28 cellular contexts compared by ENCODE assay signal in genomic region chr2:15651367-15651727, GRCh38.
"Had no signal": no experiment of that assay in that cellular context is flagged by ENCODE, and none has a peak within 500 bp of the region (broad histone marks: within the 10 kb centered on the region; RNA-seq: fewer than 3 reads in every experiment).

No MANE protein-coding gene starts in this region.

- DNase-seq: naive thymus-derived CD4-positive, alpha-beta T cell; natural killer cell; nucleus accumbens; pancreas; retina; right cardiac atrium; right lobe of liver; sigmoid colon; small intestine; stimulated activated CD4-positive, alpha-beta T cell treated with anti-CD3 and anti-CD28 coated beads, Interleukin-15, amount 100 ng/mL, for 24 hours; stimulated activated CD4-positive, alpha-beta T cell treated with anti-CD3 and anti-CD28 coated beads, Interleukin-2, amount 100 ng/mL, for 24 hours; stimulated activated CD4-positive, alpha-beta T cell treated with anti-CD3 and anti-CD28 coated beads, Interleukin-2, amount 100 ng/mL, for 48 hours; stimulated activated CD4-positive, alpha-beta T cell treated with anti-CD3 and anti-CD28 coated beads, Interleukin-4, amount 100 ng/mL, for 24 hours; stimulated activated naive B cell treated with anti-CD40 and anti-IgM and Interleukin-4, amounts not matched to agents 10 μg/mL and 1 μg/mL and 100 μg/mL, for 72 hours; stimulated activated naive CD4-positive, alpha-beta T cell treated with Interleukin-2 at 50 U/mL for 16 hours; stomach; thyroid gland; trophoblast cell; upper lobe of left lung had no signal

- H3K27me3 ChIP-seq: neutrophil, pancreas, right lobe of liver, sigmoid colon, stomach, thyroid gland, tibial nerve, upper lobe of left lung, vagina had no signal

- FAIRE-seq: pancreas, small intestine, urothelium cell line had no signal

- H3K27me3 Mint-ChIP-seq: stimulated activated naive CD8-positive, alpha-beta T cell treated with anti-CD3 and anti-CD28 coated beads, Interleukin-15, Interleukin-2, amounts not matched to agents 100 ng/mL and 50 ng/mL, for 24 hours had no signal

- H3K9me3 Mint-ChIP-seq: naive thymus-derived CD4-positive, alpha-beta T cell; natural killer cell; nephron; stimulated activated effector memory CD8-positive, alpha-beta T cell treated with anti-CD3 and anti-CD28 coated beads, Interleukin-12 subunit alpha, Interleukin-12 subunit beta, amount 100 ng/mL, for 72 hours; stimulated activated naive B cell treated with anti-CD40 and anti-IgM and Interleukin-4, amounts not matched to agents 10 μg/mL and 1 μg/mL and 100 μg/mL, for 72 hours; stimulated activated naive CD8-positive, alpha-beta T cell treated with anti-CD3 and anti-CD28 coated beads, Interleukin-15, Interleukin-2, amounts not matched to agents 100 ng/mL and 50 ng/mL, for 24 hours had no signal

- H3K27ac Mint-ChIP-seq: naive thymus-derived CD4-positive, alpha-beta T cell; natural killer cell; stimulated activated effector memory CD8-positive, alpha-beta T cell treated with anti-CD3 and anti-CD28 coated beads, Interleukin-12 subunit alpha, Interleukin-12 subunit beta, amount 100 ng/mL, for 72 hours; stimulated activated naive B cell treated with anti-CD40 and anti-IgM and Interleukin-4, amounts not matched to agents 10 μg/mL and 1 μg/mL and 100 μg/mL, for 72 hours; stimulated activated naive CD8-positive, alpha-beta T cell treated with anti-CD3 and anti-CD28 coated beads, Interleukin-15, Interleukin-2, amounts not matched to agents 100 ng/mL and 50 ng/mL, for 24 hours had no signal

- ATAC-seq: naive thymus-derived CD4-positive, alpha-beta T cell; natural killer cell; pancreas; right cardiac atrium; right lobe of liver; stimulated activated effector memory CD8-positive, alpha-beta T cell treated with anti-CD3 and anti-CD28 coated beads, Interleukin-12 subunit alpha, Interleukin-12 subunit beta, amount 100 ng/mL, for 72 hours had no signal

- H3K36me3 Mint-ChIP-seq: naive thymus-derived CD4-positive, alpha-beta T cell; natural killer cell; stimulated activated effector memory CD8-positive, alpha-beta T cell treated with anti-CD3 and anti-CD28 coated beads, Interleukin-12 subunit alpha, Interleukin-12 subunit beta, amount 100 ng/mL, for 72 hours; stimulated activated naive B cell treated with anti-CD40 and anti-IgM and Interleukin-4, amounts not matched to agents 10 μg/mL and 1 μg/mL and 100 μg/mL, for 72 hours had no signal

- H3K36me3 ChIP-seq: neutrophil, pancreas, prostate gland, right lobe of liver, sigmoid colon, stomach, thoracic aorta, thyroid gland, tibial nerve, upper lobe of left lung, vagina had no signal

- H3K9me3 ChIP-seq: neutrophil, pancreas, prostate gland, right lobe of liver, sigmoid colon, stomach, thoracic aorta, thyroid gland, tibial nerve, upper lobe of left lung, vagina had no signal

- H3K4me3 ChIP-seq: pancreas, prostate gland, right lobe of liver, sigmoid colon, stomach, thoracic aorta, thyroid gland, tibial nerve, upper lobe of left lung, vagina had no signal

- H3K4me1 Mint-ChIP-seq: natural killer cell; stimulated activated naive B cell treated with anti-CD40 and anti-IgM and Interleukin-4, amounts not matched to agents 10 μg/mL and 1 μg/mL and 100 μg/mL, for 72 hours had no signal

- H3K4me1 ChIP-seq: pancreas, prostate gland, right lobe of liver, sigmoid colon, stomach, thyroid gland, tibial nerve, upper lobe of left lung, vagina had no signal

- H3K4me3 Mint-ChIP-seq: naive thymus-derived CD4-positive, alpha-beta T cell; natural killer cell; nephron; stimulated activated effector memory CD8-positive, alpha-beta T cell treated with anti-CD3 and anti-CD28 coated beads, Interleukin-12 subunit alpha, Interleukin-12 subunit beta, amount 100 ng/mL, for 72 hours; stimulated activated naive B cell treated with anti-CD40 and anti-IgM and Interleukin-4, amounts not matched to agents 10 μg/mL and 1 μg/mL and 100 μg/mL, for 72 hours; stimulated activated naive CD8-positive, alpha-beta T cell treated with anti-CD3 and anti-CD28 coated beads, Interleukin-15, Interleukin-2, amounts not matched to agents 100 ng/mL and 50 ng/mL, for 24 hours had no signal

- H3K27ac ChIP-seq: neutrophil, pancreas, prostate gland, right lobe of liver, sigmoid colon, stomach, thoracic aorta, thyroid gland, tibial nerve, upper lobe of left lung, vagina had no signal
